ENCODE assay signal across 23 cellular contexts in the genomic region with DNA sequence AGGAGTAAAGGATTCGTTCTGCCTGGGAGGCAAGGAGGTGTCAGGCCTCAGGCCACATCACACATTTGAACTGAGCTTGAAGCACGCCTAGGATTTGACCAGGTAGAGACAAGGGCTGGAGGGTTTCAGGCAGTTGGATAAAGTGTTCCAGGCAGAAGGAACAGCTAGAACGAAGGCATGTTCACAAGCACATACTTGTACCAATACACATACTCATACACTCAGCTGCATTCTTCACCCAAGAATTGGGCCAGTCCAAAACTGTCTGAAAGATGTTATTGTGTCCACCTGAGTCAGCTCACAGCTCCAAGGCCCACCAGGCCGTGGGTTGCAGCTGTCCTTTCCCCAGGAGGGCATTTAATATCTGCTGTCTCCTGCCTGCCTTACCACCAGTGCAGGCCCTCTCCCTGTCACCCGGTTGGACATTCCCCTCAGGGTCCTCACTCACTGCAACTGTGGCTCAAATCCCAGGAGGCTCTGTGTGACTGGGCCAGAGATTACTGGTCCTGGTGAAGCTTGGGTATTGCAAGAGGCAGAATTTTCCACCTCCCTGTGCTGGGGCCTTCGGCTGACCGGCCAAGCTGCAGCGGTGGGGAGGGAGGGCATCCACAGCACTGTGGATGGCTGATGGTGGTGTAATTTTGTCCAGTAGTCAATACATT. TPM values are rescaled to one million over a fixed set of nuclear protein-coding genes. Genes with fewer than 3 reads are reported as not detected.
DNase-seq lines count a peak whose midpoint lies in the region; TF ChIP-seq lines count a peak whose summit lies in the region.
"Had no signal": no experiment of that assay in that cellular context is flagged by ENCODE, and none has a peak within 500 bp of the region (broad histone marks: within the 10 kb centered on the region; RNA-seq: fewer than 3 reads in every experiment).

No MANE protein-coding gene starts in this region.

- TF ChIP-seq POLR2A in breast epithelium (IDR thresholded peaks at IDR 0.05) (no peak), esophagus squamous epithelium (IDR thresholded peaks at IDR 0.05) (no peak), suprapubic skin (IDR thresholded peaks at IDR 0.05) (no peak)

- intact Hi-C loops in breast epithelium (cut with DNase I; ENCODE audit: low total_unique reads): loop anchor here (5.0 kb wide), 1 partner anchor 800 kb away; no protein-coding TSS in a partner anchor
- intact Hi-C loops in MCF 10A (cut with micrococcal nuclease): no loop called here
- intact Hi-C loops in esophagus squamous epithelium (cut with DNase I): no loop called here

- H3K36me3 Mint-ChIP-seq in MCF 10A (ENCODE audit: insufficient read depth, unreplicated experiment): no peaks in the 10 kb centered on the region
- H3K36me3 Mint-ChIP-seq: activated naive CD4-positive, alpha-beta T cell treated with anti-CD3 and anti-CD28 coated beads, Interleukin-2, amount 50 U/mL, for 24 hours; mesothelial cell of epicardium had no signal

- H3K4me1 ChIP-seq in breast epithelium: no peaks in the 10 kb centered on the region
- peaks cover 15 to 85% (median 33%) of the 10 kb centered on the region in 3 donors for H3K4me1 ChIP-seq in esophagus squamous epithelium
- no peaks in the 10 kb centered on the region for H3K4me1 ChIP-seq in suprapubic skin
- H3K4me1 ChIP-seq: right atrium auricular region had no signal

- TF ChIP-seq CTCF in breast epithelium (IDR thresholded peaks at IDR 0.05) (no peak), MCF 10A (IDR thresholded peaks at IDR 0.05; ENCODE audit: unreplicated experiment) (no peak), esophagus squamous epithelium (IDR thresholded peaks at IDR 0.05) (no peak), suprapubic skin (IDR thresholded peaks at IDR 0.05) (no peak)

- no peaks in the 10 kb centered on the region for H3K27me3 ChIP-seq in breast epithelium
- no peaks in the 10 kb centered on the region for H3K27me3 ChIP-seq in esophagus squamous epithelium
- H3K27me3 ChIP-seq in suprapubic skin: no peaks in the 10 kb centered on the region
- H3K27me3 ChIP-seq: right atrium auricular region, stomach had no signal

- H3K4me3 ChIP-seq in breast epithelium (no peak overlapping the region), esophagus squamous epithelium (no peak overlapping the region), suprapubic skin (no peak overlapping the region)
- H3K4me3 ChIP-seq: dorsolateral prefrontal cortex, right atrium auricular region, stomach had no signal

- CTCF ChIA-PET in MCF 10A (lab: Yijun Ruan, JAX): interaction anchor here (1.0 to 1.4 kb wide), 2 partner anchors 8 to 29 kb away, joined by 6 to 10 read pairs; no protein-coding TSS in a partner anchor

- DNase-seq in breast epithelium (ENCODE audit: low spot score in 2 of 2) (peak; percentile 37 to 40), MCF 10A (ENCODE audit: unreplicated experiment) (no peak), esophagus squamous epithelium (lab: John Stamatoyannopoulos, UW) (no peak), suprapubic skin (ENCODE audit: low spot score in 2 of 2) (no peak), A172 (ENCODE audit: low spot score) (no peak), amygdala (lab: John Stamatoyannopoulos, UW) (no peak)
- DNase-seq: activated CD4-positive, alpha-beta T cell treated with anti-CD3 and anti-CD28 coated beads, Interleukin-2, amount 50 U/mL, for 4 hours; DMS153; hippocampal formation; kidney glomerular epithelial cell; MM.1S; NCI-H1694; NCI-H2227 treated with DMSO at 0.1 percent for 48 hours; RPMI8226; stimulated activated CD4-positive, alpha-beta T cell treated with anti-CD3 and anti-CD28 coated beads, Interleukin-1b, Interleukin-23, amount 100 ng/mL, for 48 hours; stomach had no signal

- no peaks in the 10 kb centered on the region for H3K9me3 Mint-ChIP-seq in MCF 10A (ENCODE audit: unreplicated experiment)
- H3K9me3 Mint-ChIP-seq: activated naive CD4-positive, alpha-beta T cell treated with anti-CD3 and anti-CD28 coated beads, Interleukin-2, amount 50 U/mL, for 24 hours had no signal

- H3K27ac ChIP-seq in breast epithelium (peak overlapping the region in 1 of 2 donors; percentile 43), esophagus squamous epithelium (peak overlapping the region; percentile 78 to 88 (median 84)), suprapubic skin (peak overlapping the region; percentile 19)
- H3K27ac ChIP-seq: C4-2B, dorsolateral prefrontal cortex, right atrium auricular region, stomach had no signal

- no peak overlapping the region for H3K27ac Mint-ChIP-seq in MCF 10A (ENCODE audit: low read depth, unreplicated experiment)
- H3K27ac Mint-ChIP-seq: activated naive CD4-positive, alpha-beta T cell treated with anti-CD3 and anti-CD28 coated beads, Interleukin-2, amount 50 U/mL, for 24 hours; mesothelial cell of epicardium had no signal

- no TSS peak for BruUV-seq in MCF 10A (replicated peaks; lab: Mats Ljungman, UMichigan)

- H3K4me1 Mint-ChIP-seq in MCF 10A (ENCODE audit: insufficient read depth, unreplicated experiment): peaks cover 11% of the 10 kb centered on the region
- H3K4me1 Mint-ChIP-seq: activated naive CD4-positive, alpha-beta T cell treated with anti-CD3 and anti-CD28 coated beads, Interleukin-2, amount 50 U/mL, for 24 hours had no signal

- H3K9me3 ChIP-seq in breast epithelium (no peaks in the 10 kb centered on the region), esophagus squamous epithelium (no peaks in the 10 kb centered on the region), suprapubic skin (no peaks in the 10 kb centered on the region)
- H3K9me3 ChIP-seq: right atrium auricular region, stomach had no signal

- WGBS in esophagus squamous epithelium, 2 donors: 58 to 73% methylated on average over 7 to 8 of the region's 8 CpGs
- WGBS in suprapubic skin: 61% methylated on average over 4 of the region's 8 CpGs

- H3K36me3 ChIP-seq in breast epithelium (no peaks in the 10 kb centered on the region), esophagus squamous epithelium (no peaks in the 10 kb centered on the region), suprapubic skin (no peaks in the 10 kb centered on the region)
- H3K36me3 ChIP-seq: right atrium auricular region, stomach had no signal

- no peak for TF ChIP-seq EP300 in suprapubic skin (IDR thresholded peaks at IDR 0.05)

- no peak overlapping the region for H3K4me3 Mint-ChIP-seq in MCF 10A (ENCODE audit: unreplicated experiment)
- H3K4me3 Mint-ChIP-seq: activated naive CD4-positive, alpha-beta T cell treated with anti-CD3 and anti-CD28 coated beads, Interleukin-2, amount 50 U/mL, for 24 hours; mesothelial cell of epicardium had no signal

- H3K27me3 Mint-ChIP-seq in MCF 10A (ENCODE audit: insufficient read depth, unreplicated experiment): no peaks in the 10 kb centered on the region
- H3K27me3 Mint-ChIP-seq: activated naive CD4-positive, alpha-beta T cell treated with anti-CD3 and anti-CD28 coated beads, Interleukin-2, amount 50 U/mL, for 24 hours had no signal

- POLR2A ChIA-PET in MCF 10A (lab: Yijun Ruan, JAX): interaction anchor here (1.0 kb wide), 1 partner anchor 28 kb away, joined by 3 read pairs; no protein-coding TSS in a partner anchor

RNA-seq across cellular contexts. Expression of gene AQP2, which starts 12.8 kb away (rescaled TPM):
- total RNA-seq in breast epithelium (not detected), MCF 10A (2022) (not detected in 2 replicates), esophagus squamous epithelium (not detected), suprapubic skin (under 1 TPM in 1 of 4 donors, not detected in 3; 0.15 TPM)
- total RNA-seq in A172 (2014; rRNA removed; shearing (Covaris generic)): not detected in 2 replicates
- total RNA-seq: A673, dorsolateral prefrontal cortex, mesothelial cell of epicardium had no signal

RNA-seq across cellular contexts. Expression of gene AQP5, which starts 23.9 kb away (rescaled TPM):
- total RNA-seq in breast epithelium (1 to 10 TPM in 2 of 3 donors, not detected in 1; 3.1 to 4.6 TPM), MCF 10A (2022) (not detected in 2 replicates), esophagus squamous epithelium (10 to 100 TPM in 3 of 4 donors, 1 to 10 TPM in 1; 4.7 to 42.2 (median 18.6) TPM), suprapubic skin (100 to 1,000 TPM; 128 to 258 (median 196) TPM)
- 0.07 TPM in 1 of 2 replicates, not detected in the other for total RNA-seq in A172 (2014; rRNA removed; shearing (Covaris generic))
- total RNA-seq: A673 had no signal

RNA-seq across cellular contexts. Expression of gene FAIM2, which starts 34.1 kb away (rescaled TPM):
- total RNA-seq in breast epithelium: 1 to 10 TPM in 2 of 3 donors, under 1 TPM in 1; 0.64 to 1.9 (median 1.3) TPM
- not detected in 2 replicates for total RNA-seq in MCF 10A (2022)
- 1 to 10 TPM in 1 of 4 donors, under 1 TPM in 3; 0.13 to 2.9 (median 0.23) TPM for total RNA-seq in esophagus squamous epithelium
- total RNA-seq in suprapubic skin: under 1 TPM in 3 of 4 donors, not detected in 1; 0.38 to 0.65 (median 0.56) TPM
- total RNA-seq in A172 (2014; rRNA removed; shearing (Covaris generic)): not detected in 2 replicates
- total RNA-seq: A673 had no signal

RNA-seq across cellular contexts. Expression of gene AQP6, which starts 35.0 kb away (rescaled TPM):
- total RNA-seq in breast epithelium (under 1 TPM in 1 of 3 donors, not detected in 2; 0.16 TPM), MCF 10A (2022) (not detected in 2 replicates), esophagus squamous epithelium (not detected), suprapubic skin (not detected)
- total RNA-seq in A172 (2014; rRNA removed; shearing (Covaris generic)): not detected in 2 replicates
- total RNA-seq: A673, ureter had no signal

Comparison
In these comparisons a context has a peak if more than half of its experiments do, and no peak if none do; other contexts are left out.
1. DNase-seq: peak in breast epithelium (2 of 2); none in MCF 10A (single experiment), esophagus squamous epithelium (single experiment), suprapubic skin (0 of 2), A172 (single experiment) and amygdala (0 of 56).